22 cellular contexts compared by ENCODE assay signal in the genomic region with DNA sequence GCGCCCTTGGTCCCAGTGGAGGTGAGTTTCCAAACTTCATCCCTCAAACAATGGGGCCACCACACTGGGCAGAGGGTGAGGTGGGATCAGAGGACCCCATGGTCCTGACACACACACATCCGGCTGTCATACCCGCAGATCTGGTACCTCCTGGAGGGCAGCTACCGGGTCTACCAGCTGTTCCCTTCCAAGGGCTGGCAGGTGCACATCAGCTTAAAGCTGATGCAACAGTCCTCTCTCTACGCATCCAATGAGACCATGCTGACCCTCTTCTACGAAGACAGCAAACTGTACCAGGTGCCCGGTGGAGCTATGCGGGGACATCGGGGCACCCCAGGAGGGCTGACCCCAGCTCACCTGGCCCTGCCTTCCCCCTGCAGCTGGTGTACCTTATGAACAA. TPM values are rescaled to one million over a fixed set of nuclear protein-coding genes. Genes with fewer than 3 reads are reported as not detected.
DNase-seq lines count a peak whose midpoint lies in the region; ATAC-seq, FAIRE-seq and TF ChIP-seq lines count a peak whose summit lies in the region.
"Had no signal": no experiment of that assay in that cellular context is flagged by ENCODE, and none has a peak within 500 bp of the region (broad histone marks: within the 10 kb centered on the region; RNA-seq: fewer than 3 reads in every experiment).

No MANE protein-coding gene starts in this region.

- ATAC-seq in K562 (no peak), GM19395 (IDR thresholded peaks at IDR 0.05; ENCODE audit: unreplicated experiment) (no peak)
- ATAC-seq: HepG2 had no signal

- peak overlapping the region in 1 of 2 experiments; percentile 28; a peak in 1 of 4 replicates for H3K9ac ChIP-seq in K562 (ENCODE audit: insufficient read depth in 1 of 2, low read depth in 2 of 2, low read length in 2 of 2)
- H3K9ac ChIP-seq: GM23248, parathyroid adenoma had no signal

- DNase-seq in activated CD4-positive, alpha-beta T cell treated with anti-CD3 and anti-CD28 coated beads, Interleukin-2, amount 10 ng/mL, durations not matched to agents 7 days and 5 days: no peak
- no peak for DNase-seq in activated CD4-positive, alpha-beta T cell treated with anti-CD3 and anti-CD28 coated beads for 48 hours
- DNase-seq in K562 (ENCODE audit: extremely low read depth in 1 of 4, low spot score in 3 of 4) (no peak), neural crest cell (ENCODE audit: low read depth, low spot score) (no peak), GM13977 (ENCODE audit: low spot score) (no peak), LoVo (ENCODE audit: low spot score) (no peak)
- DNase-seq: activated CD8-positive, alpha-beta memory T cell treated with anti-CD3 and anti-CD28 coated beads, Interleukin-2, amount 50 U/mL, for 48 hours; amygdala; erythroblast; GM23248; mesenchymal stem cell; NCI-H2171; stimulated activated naive CD4-positive, alpha-beta T cell; upper lobe of left lung had no signal

- no peaks in the 10 kb centered on the region for H3K9me1 ChIP-seq in K562 (ENCODE audit: control insufficient read depth, insufficient read depth, low read length)

- CTCF ChIA-PET in activated CD4-positive, alpha-beta T cell treated with anti-CD3 and anti-CD28 coated beads, Interleukin-2, amount 10 ng/mL, durations not matched to agents 7 days and 5 days (lab: Charles Lee): interaction anchor here (0.7 to 3.1 kb wide), 2 partner anchors 14 to 24 kb away, joined by 3 to 13 read pairs; a partner anchor contains a TSS
- CTCF ChIA-PET in HEK293 (lab: Yijun Ruan, JAX) (interaction anchor here (0.6 to 1.4 kb wide), 8 partner anchors 16 to 1435 kb away, joined by 3 to 6 read pairs (median 4); a partner anchor contains a TSS), K562 (lab: Yijun Ruan, JAX; ENCODE audit: low intra/inter-chr PET ratio) (no interaction called here)

- no TSS peak for BruUV-seq in K562 (replicated peaks; lab: Mats Ljungman, UMichigan)

- H3K27me3 ChIP-seq in K562 (ENCODE audit: control insufficient read depth in 2 of 2, insufficient read depth in 2 of 2, low read length in 2 of 2): peaks cover 24 to 33% of the 10 kb centered on the region in 2 experiments

- TF ChIP-seq EP300 in K562 (IDR thresholded peaks at IDR 0.05; ENCODE audit: low read length): no peak

- H3K4me1 ChIP-seq in HEK293 (ENCODE audit: control insufficient read depth, insufficient read depth, low read length) (peaks cover 10% of the 10 kb centered on the region), K562 (replicated peaks in 1 of 2; ENCODE audit: control insufficient read depth in 2 of 2, insufficient read depth in 2 of 2, low read length in 2 of 2) (peaks cover 10 to 26% of the 10 kb centered on the region in 2 experiments; a peak in 4 of 5 replicates)
- H3K4me1 ChIP-seq: parathyroid adenoma had no signal

- TF ChIP-seq POLR2A in K562 (conservative IDR thresholded peaks at IDR 0.05): no peak

- no peak overlapping the region for H2AFZ ChIP-seq in K562 (ENCODE audit: low read depth, low read length)
- H2AFZ ChIP-seq: GM23248, parathyroid adenoma had no signal

- H3K9me3 Mint-ChIP-seq in activated CD4-positive, alpha-beta T cell treated with anti-CD3 and anti-CD28 coated beads, Interleukin-2, amount 10 ng/mL, durations not matched to agents 7 days and 5 days: no peaks in the 10 kb centered on the region
- no peaks in the 10 kb centered on the region for H3K9me3 Mint-ChIP-seq in neural crest cell

- no peaks in the 10 kb centered on the region; a peak in 1 of 3 replicates for H3K36me3 ChIP-seq in HEK293 (ENCODE audit: control insufficient read depth in 2 of 2, insufficient read depth in 1 of 2, low read length in 2 of 2)
- no peaks in the 10 kb centered on the region for H3K36me3 ChIP-seq in K562 (ENCODE audit: control insufficient read depth, insufficient read depth, low read length)
- H3K36me3 ChIP-seq: upper lobe of left lung had no signal

- POLR2A ChIA-PET in activated CD4-positive, alpha-beta T cell treated with anti-CD3 and anti-CD28 coated beads, Interleukin-2, amount 10 ng/mL, durations not matched to agents 7 days and 5 days (lab: Charles Lee): no interaction called here
- POLR2A ChIA-PET in HEK293 (lab: Yijun Ruan, JAX): interaction anchor here (0.9 to 2.9 kb wide), 5 partner anchors 13 to 27 kb away, joined by 3 to 49 read pairs (median 5); a partner anchor contains a TSS
- POLR2A ChIA-PET in K562 (lab: Yijun Ruan, JAX): interaction anchor here (1.0 to 1.9 kb wide), 2 partner anchors 14 to 106 kb away, joined by 3 to 8 read pairs; a partner anchor contains a TSS

- peak overlapping the region; percentile 81 for H3K4me3 Mint-ChIP-seq in activated CD4-positive, alpha-beta T cell treated with anti-CD3 and anti-CD28 coated beads, Interleukin-2, amount 10 ng/mL, durations not matched to agents 7 days and 5 days
- peak overlapping the region; percentile 85 for H3K4me3 Mint-ChIP-seq in neural crest cell

- no peaks in the 10 kb centered on the region for H3K36me3 Mint-ChIP-seq in activated CD4-positive, alpha-beta T cell treated with anti-CD3 and anti-CD28 coated beads, Interleukin-2, amount 10 ng/mL, durations not matched to agents 7 days and 5 days (ENCODE audit: low read depth)
- no peaks in the 10 kb centered on the region for H3K36me3 Mint-ChIP-seq in neural crest cell (ENCODE audit: low read depth)

- no peak overlapping the region for H3K27ac Mint-ChIP-seq in activated CD4-positive, alpha-beta T cell treated with anti-CD3 and anti-CD28 coated beads, Interleukin-2, amount 10 ng/mL, durations not matched to agents 7 days and 5 days
- H3K27ac Mint-ChIP-seq in neural crest cell (ENCODE audit: unreplicated experiment): no peak overlapping the region

- H4K20me1 ChIP-seq in K562 (replicated peaks; ENCODE audit: control insufficient read depth, insufficient read depth, low read length): peaks cover 10% of the 10 kb centered on the region; the same call in 1 of the 2 replicates

- no peak overlapping the region for H3K4me2 ChIP-seq in K562 (ENCODE audit: insufficient read depth, low read length)

- no peak for TF ChIP-seq CTCF in HEK293 (tag by site-specific recombination; IDR thresholded peaks at IDR 0.05)
- TF ChIP-seq CTCF in K562 (IDR thresholded peaks at IDR 0.05 in 2 of 3, conservative IDR thresholded peaks at IDR 0.05 in 1 of 3; ENCODE audit: insufficient read depth in 2 of 3, low read depth in 1 of 3, low read length in 3 of 3): no peak
- TF ChIP-seq CTCF in neural crest cell (conservative IDR thresholded peaks at IDR 0.05): no peak
- TF ChIP-seq CTCF in GM13977 (IDR thresholded peaks at IDR 0.05; ENCODE audit: extremely low read depth, insufficient read depth, missing control alignments): no peak

- H3K4me3 ChIP-seq in HEK293 (ENCODE audit: low read depth, low read length) (no peak overlapping the region), K562 (no peak overlapping the region)
- H3K4me3 ChIP-seq: GM23248, SK-N-MC, skin epidermis, upper lobe of left lung had no signal

- in situ Hi-C loops in K562 (cut with MboI): no loop called here
- in situ Hi-C loops in GM13977 (cut with MboI; ENCODE audit: low pct_unique_long_range_greater_than_20kb, low sequenced_read_pairs, unreplicated experiment): no loop called here

- intact Hi-C loops in K562 (cut with micrococcal nuclease): no loop called here

- H3K9me3 ChIP-seq in HEK293 (ENCODE audit: control insufficient read depth, insufficient read depth, low read depth, low read length) (no peaks in the 10 kb centered on the region), K562 (replicated peaks; ENCODE audit: control insufficient read depth, insufficient read depth, low read depth, low read length) (no peaks in the 10 kb centered on the region)
- H3K9me3 ChIP-seq: upper lobe of left lung had no signal

- no peak for TF ChIP-seq RAD21 in K562 (CRISPR knock-in tag; conservative IDR thresholded peaks at IDR 0.05 in 1 of 2, IDR thresholded peaks at IDR 0.05 in 1 of 2)

- no peaks in the 10 kb centered on the region for H3K79me2 ChIP-seq in K562 (ENCODE audit: control insufficient read depth, insufficient read depth, low read length)
- H3K79me2 ChIP-seq: parathyroid adenoma had no signal

- peaks cover 19% of the 10 kb centered on the region for H3K4me1 Mint-ChIP-seq in activated CD4-positive, alpha-beta T cell treated with anti-CD3 and anti-CD28 coated beads, Interleukin-2, amount 10 ng/mL, durations not matched to agents 7 days and 5 days
- peaks cover 9% of the 10 kb centered on the region for H3K4me1 Mint-ChIP-seq in neural crest cell

- 34% methylated on average over 8 of the region's 9 CpGs for WGBS in K562 (ENCODE audit: insufficient coverage, low coverage, missing lambda C conversion rate)

- peaks cover 36% of the 10 kb centered on the region for H3K27me3 Mint-ChIP-seq in activated CD4-positive, alpha-beta T cell treated with anti-CD3 and anti-CD28 coated beads, Interleukin-2, amount 10 ng/mL, durations not matched to agents 7 days and 5 days
- peaks cover 69% of the 10 kb centered on the region for H3K27me3 Mint-ChIP-seq in neural crest cell (ENCODE audit: low read depth)

- FAIRE-seq in K562 (lab: Jason Lieb, UNC): no peak
- FAIRE-seq: D721Med, HepG2 had no signal

- H3K27ac ChIP-seq in HEK293 (ENCODE audit: extremely low read depth, low read depth, low read length): no peak overlapping the region
- no peak overlapping the region for H3K27ac ChIP-seq in K562 (ENCODE audit: extremely low read depth, low read depth, low read length)
- H3K27ac ChIP-seq: GM23248, parathyroid adenoma, SK-N-MC, skin epidermis, upper lobe of left lung, VCaP had no signal

RNA-seq across cellular contexts. Expression of a gene that starts 14.0 kb away (rescaled TPM):
- total RNA-seq in activated CD4-positive, alpha-beta T cell treated with anti-CD3 and anti-CD28 coated beads, Interleukin-2, amount 10 ng/mL, durations not matched to agents 7 days and 5 days: 100 to 1,000 TPM; 178 to 186 TPM
- 76.7 and 164 TPM in 2 replicates for total RNA-seq in K562 (2011; cell fraction: chromatin; rRNA removed; ENCODE audit: low replicate concordance)
- total RNA-seq in K562 (2011; cell fraction: nucleolus; rRNA removed): 169 and 187 TPM in 2 replicates
- 126 and 134 TPM in 2 replicates for total RNA-seq in K562 (2011; cell fraction: nucleoplasm; rRNA removed)
- 379 and 498 TPM in 2 replicates for total RNA-seq in K562 (2014; rRNA removed)
- 222 and 257 TPM in 2 replicates for total RNA-seq in K562 (2014; rRNA removed; fragmentation: Illumina TruSeq; extraction: Trizol)
- total RNA-seq in K562 (2015; rRNA removed; fragmentation: Illumina TruSeq; extraction: Trizol): 315 and 317 TPM in 2 replicates
- 304 and 317 TPM in 2 replicates for total RNA-seq in K562 (2021)
- 561 and 583 TPM in 2 replicates for polyA plus RNA-seq in K562 (2011; rRNA removed)
- polyA plus RNA-seq in K562 (2011; cell fraction: cytosol; rRNA removed): 760 and 1,382 TPM in 2 replicates
- polyA plus RNA-seq in K562 (2011; cell fraction: nucleus; rRNA removed): 215 and 238 TPM in 2 replicates
- 347 and 565 TPM in 2 replicates for polyA plus RNA-seq in K562 (2012)
- polyA plus RNA-seq in K562 (2014; fragmentation: Illumina TruSeq; extraction: Trizol): 377 and 397 TPM in 2 replicates
- 100 to 1,000 TPM; 130 to 244 TPM for polyA plus RNA-seq in K562 (2014; fragmentation: Nextera tagmentation; extraction: Ambion mirVana)
- polyA plus RNA-seq in K562 (2014; rRNA removed): 372 and 502 TPM in 2 replicates
- polyA minus RNA-seq in K562 (2011; rRNA and poly(A)+ RNA removed): 222 and 326 TPM in 2 replicates
- 135 and 197 TPM in 2 replicates for polyA minus RNA-seq in K562 (2011; cell fraction: cytosol; rRNA and poly(A)+ RNA removed)
- polyA minus RNA-seq in K562 (2011; cell fraction: nucleus; rRNA and poly(A)+ RNA removed): 64.9 and 72.1 TPM in 2 replicates
- 186 and 190 TPM in 2 replicates for total RNA-seq in neural crest cell

RNA-seq across cellular contexts. Expression of a gene that starts 24.7 kb away (rescaled TPM):
- 1 to 10 TPM; 4.2 to 5.6 TPM for total RNA-seq in activated CD4-positive, alpha-beta T cell treated with anti-CD3 and anti-CD28 coated beads, Interleukin-2, amount 10 ng/mL, durations not matched to agents 7 days and 5 days
- total RNA-seq in K562 (2011; cell fraction: chromatin; rRNA removed; ENCODE audit: low replicate concordance): 13.9 and 31.7 TPM in 2 replicates
- 19.7 and 20.7 TPM in 2 replicates for total RNA-seq in K562 (2011; cell fraction: nucleolus; rRNA removed)
- 21.0 and 26.9 TPM in 2 replicates for total RNA-seq in K562 (2011; cell fraction: nucleoplasm; rRNA removed)
- total RNA-seq in K562 (2014; rRNA removed) (0.37 TPM in 1 of 2 replicates, not detected in the other), K562 (2014; rRNA removed; fragmentation: Illumina TruSeq; extraction: Trizol) (0.41 and 0.58 TPM in 2 replicates), K562 (2015; rRNA removed; fragmentation: Illumina TruSeq; extraction: Trizol) (0.72 and 0.76 TPM in 2 replicates), K562 (2021) (1.8 and 2.2 TPM in 2 replicates), neural crest cell (5.0 and 6.0 TPM in 2 replicates)
- polyA plus RNA-seq in K562 (2011; rRNA removed) (0.56 and 1.0 TPM in 2 replicates), K562 (2014; fragmentation: Illumina TruSeq; extraction: Trizol) (0.15 and 0.30 TPM in 2 replicates), K562 (2014; fragmentation: Nextera tagmentation; extraction: Ambion mirVana) (under 1 TPM in 1 of 2 experiments, not detected in 1; 0.07 TPM), K562 (2014; rRNA removed) (0.97 and 1.1 TPM in 2 replicates)
- 0.27 and 0.46 TPM in 2 replicates for polyA plus RNA-seq in K562 (2011; cell fraction: cytosol; rRNA removed)
- polyA plus RNA-seq in K562 (2011; cell fraction: nucleus; rRNA removed): 3.2 and 3.3 TPM in 2 replicates
- polyA plus RNA-seq in K562 (2012): 0.55 and 0.90 TPM in 2 replicates
- polyA minus RNA-seq in K562 (2011; rRNA and poly(A)+ RNA removed): 1.3 and 1.6 TPM in 2 replicates
- 0.95 and 1.5 TPM in 2 replicates for polyA minus RNA-seq in K562 (2011; cell fraction: cytosol; rRNA and poly(A)+ RNA removed)
- polyA minus RNA-seq in K562 (2011; cell fraction: nucleus; rRNA and poly(A)+ RNA removed): 3.6 and 4.6 TPM in 2 replicates
- total RNA-seq: GM23248 had no signal

RNA-seq across cellular contexts. Expression of a gene that starts 27.5 kb away (rescaled TPM):
- total RNA-seq in activated CD4-positive, alpha-beta T cell treated with anti-CD3 and anti-CD28 coated beads, Interleukin-2, amount 10 ng/mL, durations not matched to agents 7 days and 5 days: not detected
- 0.12 TPM in 1 of 2 replicates, not detected in the other for total RNA-seq in K562 (2011; cell fraction: chromatin; rRNA removed; ENCODE audit: low replicate concordance)
- 0.50 TPM in 1 of 2 replicates, not detected in the other for total RNA-seq in K562 (2011; cell fraction: nucleolus; rRNA removed)
- total RNA-seq in K562 (2011; cell fraction: nucleoplasm; rRNA removed): 0.15 TPM in 1 of 2 replicates, not detected in the other
- total RNA-seq in K562 (2014; rRNA removed) (not detected in 2 replicates), K562 (2014; rRNA removed; fragmentation: Illumina TruSeq; extraction: Trizol) (not detected in 2 replicates), K562 (2015; rRNA removed; fragmentation: Illumina TruSeq; extraction: Trizol) (not detected in 2 replicates), K562 (2021) (0.25 and 0.33 TPM in 2 replicates), neural crest cell (1.4 and 2.2 TPM in 2 replicates)
- polyA plus RNA-seq in K562 (2011; rRNA removed) (0.12 TPM in 1 of 2 replicates, not detected in the other), K562 (2014; fragmentation: Illumina TruSeq; extraction: Trizol) (not detected in 2 replicates), K562 (2014; fragmentation: Nextera tagmentation; extraction: Ambion mirVana) (not detected), K562 (2014; rRNA removed) (0.15 and 0.16 TPM in 2 replicates)
- polyA plus RNA-seq in K562 (2011; cell fraction: cytosol; rRNA removed): 0.03 and 0.04 TPM in 2 replicates
- polyA plus RNA-seq in K562 (2011; cell fraction: nucleus; rRNA removed): 0.46 and 0.63 TPM in 2 replicates
- 0.52 and 0.94 TPM in 2 replicates for polyA plus RNA-seq in K562 (2012)
- not detected in 2 replicates for polyA minus RNA-seq in K562 (2011; rRNA and poly(A)+ RNA removed)
- polyA minus RNA-seq in K562 (2011; cell fraction: cytosol; rRNA and poly(A)+ RNA removed): not detected in 2 replicates
- polyA minus RNA-seq in K562 (2011; cell fraction: nucleus; rRNA and poly(A)+ RNA removed): 0.54 TPM in 1 of 2 replicates, not detected in the other
- total RNA-seq: HepG2 had no signal
- polyA plus RNA-seq: HepG2 had no signal

RNA-seq across cellular contexts. Expression of a gene that starts 28.1 kb away (rescaled TPM):
- 1 to 10 TPM; 1.2 to 1.8 TPM for total RNA-seq in activated CD4-positive, alpha-beta T cell treated with anti-CD3 and anti-CD28 coated beads, Interleukin-2, amount 10 ng/mL, durations not matched to agents 7 days and 5 days
- 7.2 and 10.1 TPM in 2 replicates for total RNA-seq in K562 (2011; cell fraction: chromatin; rRNA removed; ENCODE audit: low replicate concordance)
- total RNA-seq in K562 (2011; cell fraction: nucleolus; rRNA removed): 3.6 and 6.3 TPM in 2 replicates
- 4.3 and 11.0 TPM in 2 replicates for total RNA-seq in K562 (2011; cell fraction: nucleoplasm; rRNA removed)
- 0.05 and 0.41 TPM in 2 replicates for total RNA-seq in K562 (2014; rRNA removed)
- 0.32 and 0.36 TPM in 2 replicates for total RNA-seq in K562 (2014; rRNA removed; fragmentation: Illumina TruSeq; extraction: Trizol)
- total RNA-seq in K562 (2015; rRNA removed; fragmentation: Illumina TruSeq; extraction: Trizol): 0.15 and 0.25 TPM in 2 replicates
- total RNA-seq in K562 (2021): 0.81 and 0.95 TPM in 2 replicates
- polyA plus RNA-seq in K562 (2011; rRNA removed): 0.47 and 0.62 TPM in 2 replicates
- 0.57 and 0.58 TPM in 2 replicates for polyA plus RNA-seq in K562 (2011; cell fraction: cytosol; rRNA removed)
- polyA plus RNA-seq in K562 (2011; cell fraction: nucleus; rRNA removed): 3.0 and 4.3 TPM in 2 replicates
- 0.70 and 3.0 TPM in 2 replicates for polyA plus RNA-seq in K562 (2012)
- polyA plus RNA-seq in K562 (2014; fragmentation: Illumina TruSeq; extraction: Trizol): 0.30 and 0.89 TPM in 2 replicates
- polyA plus RNA-seq in K562 (2014; fragmentation: Nextera tagmentation; extraction: Ambion mirVana): under 1 TPM; 0.21 to 0.25 TPM
- 0.63 and 1.3 TPM in 2 replicates for polyA plus RNA-seq in K562 (2014; rRNA removed)
- polyA minus RNA-seq in K562 (2011; rRNA and poly(A)+ RNA removed): 0.03 and 0.39 TPM in 2 replicates
- not detected in 2 replicates for polyA minus RNA-seq in K562 (2011; cell fraction: cytosol; rRNA and poly(A)+ RNA removed)
- 0.89 and 1.3 TPM in 2 replicates for polyA minus RNA-seq in K562 (2011; cell fraction: nucleus; rRNA and poly(A)+ RNA removed)
- total RNA-seq in neural crest cell: 11.2 and 12.0 TPM in 2 replicates

RNA-seq across cellular contexts. Expression of a gene that starts 40.7 kb away (rescaled TPM):
- total RNA-seq in activated CD4-positive, alpha-beta T cell treated with anti-CD3 and anti-CD28 coated beads, Interleukin-2, amount 10 ng/mL, durations not matched to agents 7 days and 5 days: 10 to 100 TPM; 12.6 to 14.0 TPM
- 0.18 and 0.90 TPM in 2 replicates for total RNA-seq in K562 (2011; cell fraction: chromatin; rRNA removed; ENCODE audit: low replicate concordance)
- total RNA-seq in K562 (2011; cell fraction: nucleolus; rRNA removed): 0.17 and 0.92 TPM in 2 replicates
- 0.29 and 1.1 TPM in 2 replicates for total RNA-seq in K562 (2011; cell fraction: nucleoplasm; rRNA removed)
- 0.05 and 0.12 TPM in 2 replicates for total RNA-seq in K562 (2014; rRNA removed)
- total RNA-seq in K562 (2014; rRNA removed; fragmentation: Illumina TruSeq; extraction: Trizol): 0.06 and 0.15 TPM in 2 replicates
- total RNA-seq in K562 (2015; rRNA removed; fragmentation: Illumina TruSeq; extraction: Trizol): 0.04 and 0.07 TPM in 2 replicates
- total RNA-seq in K562 (2021): 0.18 and 0.31 TPM in 2 replicates
- polyA plus RNA-seq in K562 (2011; rRNA removed): 0.07 and 0.16 TPM in 2 replicates
- polyA plus RNA-seq in K562 (2011; cell fraction: cytosol; rRNA removed): 0.07 and 0.25 TPM in 2 replicates
- polyA plus RNA-seq in K562 (2011; cell fraction: nucleus; rRNA removed): 0.10 TPM in 2 replicates
- 0.20 and 0.47 TPM in 2 replicates for polyA plus RNA-seq in K562 (2012)
- polyA plus RNA-seq in K562 (2014; fragmentation: Illumina TruSeq; extraction: Trizol): 0.08 and 0.42 TPM in 2 replicates
- under 1 TPM; 0.24 to 0.27 TPM for polyA plus RNA-seq in K562 (2014; fragmentation: Nextera tagmentation; extraction: Ambion mirVana)
- 0.07 and 0.08 TPM in 2 replicates for polyA plus RNA-seq in K562 (2014; rRNA removed)
- 0.07 and 0.09 TPM in 2 replicates for polyA minus RNA-seq in K562 (2011; rRNA and poly(A)+ RNA removed)
- polyA minus RNA-seq in K562 (2011; cell fraction: cytosol; rRNA and poly(A)+ RNA removed): not detected in 2 replicates
- polyA minus RNA-seq in K562 (2011; cell fraction: nucleus; rRNA and poly(A)+ RNA removed): under 0.01 and 0.11 TPM in 2 replicates
- not detected in 2 replicates for total RNA-seq in neural crest cell
- total RNA-seq: HepG2 had no signal
